21 cellular contexts compared by ENCODE assay signal in the genomic region with DNA sequence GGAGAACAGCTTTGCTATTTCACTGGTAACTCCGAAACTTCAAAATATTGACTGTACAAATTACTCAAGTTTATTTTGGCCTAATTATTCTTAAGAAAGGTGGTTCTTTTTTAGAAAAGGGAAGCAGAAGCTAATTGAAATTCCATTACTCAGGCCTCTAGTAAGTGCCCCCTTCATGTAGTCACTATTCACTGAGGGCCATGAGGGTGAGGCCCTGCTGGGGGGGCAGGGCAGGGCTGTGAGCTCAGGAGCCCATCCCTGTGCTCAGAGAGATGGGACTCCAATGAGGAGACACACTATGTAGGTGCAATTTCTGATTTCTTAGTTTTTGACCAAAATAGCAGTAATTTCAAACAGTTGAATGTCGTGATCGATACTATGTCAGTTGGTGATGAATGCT.
"Had no signal": no experiment of that assay in that cellular context is flagged by ENCODE, and none has a peak within 500 bp of the region (broad histone marks: within the 10 kb centered on the region; RNA-seq: fewer than 3 reads in every experiment).

No MANE protein-coding gene starts in this region.

- H3K4me3 ChIP-seq: heart left ventricle, sigmoid colon, skin epidermis, testis, tibial nerve, upper lobe of right lung, vagina had no signal

- H3K27ac ChIP-seq: neutrophil, sigmoid colon, skin epidermis, testis, tibial nerve, upper lobe of right lung, vagina had no signal

- H3K27me3 Mint-ChIP-seq: naive thymus-derived CD4-positive, alpha-beta T cell; stimulated activated naive B cell treated with anti-CD40 and anti-IgM and Interleukin-4, amounts not matched to agents 10 μg/mL and 1 μg/mL and 100 μg/mL, for 72 hours; stimulated activated naive CD8-positive, alpha-beta T cell treated with anti-CD3 and anti-CD28 coated beads, Interleukin-15, amount 100 ng/mL, for 72 hours had no signal

- H3K4me1 ChIP-seq: sigmoid colon, testis, upper lobe of right lung, vagina had no signal

- H3K36me3 ChIP-seq: upper lobe of right lung had no signal

- H3K27me3 ChIP-seq: heart left ventricle, neutrophil, sigmoid colon, testis, tibial nerve, upper lobe of right lung, vagina had no signal

- DNase-seq: endodermal cell; erythroblast; foreskin melanocyte; heart left ventricle; hippocampal formation; left colon; mammary epithelial cell; naive thymus-derived CD4-positive, alpha-beta T cell; nephron progenitor cell; posterior cingulate gyrus; sigmoid colon; stimulated activated CD4-positive, alpha-beta T cell treated with anti-CD3 and anti-CD28 coated beads, Interleukin-2, amount 100 ng/mL, for 24 hours; stimulated activated CD4-positive, alpha-beta T cell treated with anti-CD3 and anti-CD28 coated beads, Interleukin-4, amount 100 ng/mL, for 4 hours; stimulated activated naive B cell treated with anti-CD40 and anti-IgM and Interleukin-4, amounts not matched to agents 10 μg/mL and 1 μg/mL and 100 μg/mL, for 72 hours; stimulated activated naive CD8-positive, alpha-beta T cell treated with anti-CD3 and anti-CD28 coated beads, Interleukin-15, amount 100 ng/mL, for 72 hours; testis; upper lobe of right lung had no signal

- H3K9me3 ChIP-seq: neutrophil, sigmoid colon, testis, upper lobe of right lung, vagina had no signal

- H3K9me3 Mint-ChIP-seq: stimulated activated naive B cell treated with anti-CD40 and anti-IgM and Interleukin-4, amounts not matched to agents 10 μg/mL and 1 μg/mL and 100 μg/mL, for 72 hours; stimulated activated naive CD8-positive, alpha-beta T cell treated with anti-CD3 and anti-CD28 coated beads, Interleukin-15, amount 100 ng/mL, for 72 hours had no signal

- H3K27ac Mint-ChIP-seq: endodermal cell, nephron progenitor cell had no signal

- ATAC-seq: left colon; naive thymus-derived CD4-positive, alpha-beta T cell; stimulated activated naive B cell treated with anti-CD40 and anti-IgM and Interleukin-4, amounts not matched to agents 10 μg/mL and 1 μg/mL and 100 μg/mL, for 72 hours; stimulated activated naive CD8-positive, alpha-beta T cell treated with anti-CD3 and anti-CD28 coated beads, Interleukin-15, amount 100 ng/mL, for 72 hours; upper lobe of right lung had no signal

- H3K4me3 Mint-ChIP-seq: endodermal cell; naive thymus-derived CD4-positive, alpha-beta T cell; nephron progenitor cell; stimulated activated naive B cell treated with anti-CD40 and anti-IgM and Interleukin-4, amounts not matched to agents 10 μg/mL and 1 μg/mL and 100 μg/mL, for 72 hours; stimulated activated naive CD8-positive, alpha-beta T cell treated with anti-CD3 and anti-CD28 coated beads, Interleukin-15, amount 100 ng/mL, for 72 hours had no signal
